33 cellular contexts compared by ENCODE assay signal in the genomic region with DNA sequence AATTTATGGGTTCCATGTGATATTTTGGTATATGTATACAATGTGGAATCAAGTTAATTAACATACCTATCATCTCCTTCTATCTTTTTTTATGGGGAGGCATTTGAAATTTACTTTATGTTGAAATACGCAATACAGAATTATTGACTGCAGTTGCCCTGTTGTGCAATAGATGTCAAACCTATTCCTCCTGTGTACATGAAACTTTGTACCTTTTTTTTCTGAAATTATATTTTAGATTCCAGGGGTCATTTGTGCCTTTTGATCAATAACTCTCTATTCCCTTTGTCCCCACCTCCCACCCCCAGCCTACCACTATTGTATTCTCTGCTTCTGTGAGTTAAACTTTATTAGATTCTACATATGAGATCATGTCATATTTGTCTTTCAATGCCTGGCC.
"Had no signal": no experiment of that assay in that cellular context is flagged by ENCODE, and none has a peak within 500 bp of the region (broad histone marks: within the 10 kb centered on the region; RNA-seq: fewer than 3 reads in every experiment).

No MANE protein-coding gene starts in this region.

- H3K27me3 ChIP-seq: adrenal gland, body of pancreas, brain microvascular endothelial cell, breast epithelium had no signal

- H3K36me3 ChIP-seq: adrenal gland, brain microvascular endothelial cell, breast epithelium had no signal

- ATAC-seq: activated CD8-positive, alpha-beta T cell treated with anti-CD3 and anti-CD28 coated beads for 36 hours; activated naive CD4-positive, alpha-beta T cell treated with anti-CD3 and anti-CD28 coated beads, Interleukin-2, amount 50 U/mL, for 72 hours; activated T-cell treated with anti-CD3 and anti-CD28 coated beads, Interleukin-2, amount 50 U/mL, for 4 hours; activated T-cell treated with anti-CD3 and anti-CD28 coated beads, Interleukin-2, amount 50 U/mL, for 72 hours; activated T-helper 17 cell treated with anti-CD3 and anti-CD28 coated beads, Interleukin-2, amount 50 U/mL, for 72 hours; body of pancreas had no signal

- H3K4me3 ChIP-seq: adrenal gland, body of pancreas, breast epithelium had no signal

- H3K27ac ChIP-seq: adrenal gland, body of pancreas, brain microvascular endothelial cell, breast epithelium, VCaP had no signal

- FAIRE-seq: astrocyte had no signal

- H3K9me3 ChIP-seq: adrenal gland, body of pancreas, breast epithelium had no signal

- DNase-seq: activated B cell treated with CpG ODN at 0.5 μM for 24 hours; activated CD4-positive, alpha-beta memory T cell treated with anti-CD3 and anti-CD28 coated beads for 36 hours; activated CD4-positive, alpha-beta T cell treated with anti-CD3 and anti-CD28 coated beads for 4 hours; activated CD4-positive, alpha-beta T cell treated with anti-CD3 and anti-CD28 coated beads, Interleukin-2, amount 10 ng/mL, durations not matched to agents 24 days and 14 days; activated CD4-positive, alpha-beta T cell treated with anti-CD3 and anti-CD28 coated beads, Interleukin-2, amount 50 U/mL, for 1 hour; activated CD4-positive, alpha-beta T cell treated with anti-CD3 and anti-CD28 coated beads, Interleukin-2, amount 50 U/mL, for 4 hours; activated CD4-positive, CD25-positive, alpha-beta regulatory T cell treated with anti-CD3 and anti-CD28 coated beads, Interleukin-2, amount 50 U/mL, for 72 hours; activated CD8-positive, alpha-beta memory T cell treated with anti-CD3 and anti-CD28 coated beads, Interleukin-2, amount 50 U/mL, for 4 hours; activated CD8-positive, alpha-beta T cell treated with anti-CD3 and anti-CD28 coated beads for 36 hours; activated effector memory CD4-positive, alpha-beta T cell treated with anti-CD3 and anti-CD28 coated beads, Interleukin-2, amount 50 U/mL, for 16 hours; activated gamma-delta T cell treated with Interleukin-2 at 50 U/mL for 16 hours; activated naive CD4-positive, alpha-beta T cell; activated naive CD4-positive, alpha-beta T cell treated with anti-CD3 and anti-CD28 coated beads for 36 hours; activated naive CD4-positive, alpha-beta T cell treated with anti-CD3 and anti-CD28 coated beads, Interleukin-2, amount 50 U/mL, for 16 hours; activated naive CD8-positive, alpha-beta T cell treated with anti-CD3 and anti-CD28 coated beads for 36 hours; activated T-cell treated with anti-CD3 and anti-CD28 coated beads for 4 hours; activated T-cell treated with anti-CD3 and anti-CD28 coated beads, Interleukin-2, amount 50 U/mL, for 1 hour; activated T-cell treated with anti-CD3 and anti-CD28 coated beads, Interleukin-2, amount 50 U/mL, for 4 hours; activated T-cell treated with anti-CD3 and anti-CD28 coated beads, Interleukin-2, amount 50 U/mL, for 72 hours; adrenal gland; amniotic stem cell; aorta; body of pancreas; brain microvascular endothelial cell; central memory CD4-positive, alpha-beta T cell; T-helper 1 cell; T-helper 2 cell; T-helper 9 cell had no signal

- H3K4me1 ChIP-seq: adrenal gland, body of pancreas, breast epithelium had no signal
